In genomic region chr6:20241102-20241501, GRCh38 we compare ENCODE assay signal across 11 cellular contexts.
"Had no signal": no experiment of that assay in that cellular context is flagged by ENCODE, and none has a peak within 500 bp of the region (broad histone marks: within the 10 kb centered on the region; RNA-seq: fewer than 3 reads in every experiment).

No MANE protein-coding gene starts in this region.

- H2AFZ ChIP-seq: GM23248, GM23338 had no signal

- H3K27ac ChIP-seq: GM23248 had no signal

- H3K9me3 ChIP-seq: HAP-1 had no signal

- H3K4me3 ChIP-seq: GM23248, GM23338, HAP-1 had no signal

- H3K36me3 ChIP-seq: HAP-1 had no signal

- H3K4me2 ChIP-seq: GM23338 had no signal

- DNase-seq: GM23248, GOT3, H7, H9, HCEC 1CT, HFFc6 had no signal

- H3K9ac ChIP-seq: GM23248 had no signal

- FAIRE-seq: H1, H54 had no signal

- ATAC-seq: GM23338, HCT116 had no signal
